12 cellular contexts compared by ENCODE assay signal in the genomic region with DNA sequence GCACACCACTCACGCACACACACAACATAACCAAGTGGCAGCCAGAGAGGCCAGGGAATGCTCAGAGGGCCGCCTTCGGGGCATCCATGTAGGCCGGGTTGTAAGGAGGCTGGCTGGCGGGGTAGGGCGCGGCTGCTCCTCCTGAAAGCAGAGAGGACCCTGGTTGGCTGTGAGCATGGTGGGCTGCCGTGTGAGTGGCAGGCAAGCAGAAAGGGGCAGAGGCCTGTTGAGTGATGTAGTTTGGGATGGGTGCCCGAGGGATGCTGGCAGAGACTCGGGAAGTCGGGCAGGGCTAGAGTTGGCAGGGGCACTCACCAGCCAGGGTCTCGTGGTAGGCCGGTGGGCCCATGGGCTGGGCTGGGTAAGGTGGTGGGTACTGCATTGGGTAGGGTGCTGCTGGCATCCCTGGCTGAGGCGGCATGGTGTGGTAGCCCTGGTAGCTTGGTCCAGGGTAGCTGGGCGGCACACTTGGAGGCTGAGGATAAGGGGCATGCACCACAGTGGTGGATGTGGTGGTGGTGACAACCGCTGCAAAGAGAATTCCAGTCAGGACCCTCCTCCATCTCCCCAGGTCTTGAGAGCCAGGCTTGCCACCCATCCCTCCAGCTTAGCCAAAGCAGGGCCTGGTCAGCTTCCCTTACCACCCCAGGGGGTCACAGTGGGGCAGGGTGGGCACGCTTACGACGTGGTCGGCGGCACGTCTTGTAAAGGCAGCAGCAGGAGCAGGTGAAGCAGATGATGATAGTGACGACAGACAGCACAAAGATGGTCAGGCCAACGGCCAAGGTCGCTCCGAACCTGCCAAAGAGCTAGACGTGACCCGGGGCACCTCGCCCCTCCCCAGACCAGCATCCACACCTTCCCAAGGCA. TPM values are rescaled to one million over a fixed set of nuclear protein-coding genes. Genes with fewer than 3 reads are reported as not detected.
DNase-seq lines count a peak whose midpoint lies in the region; ATAC-seq and TF ChIP-seq lines count a peak whose summit lies in the region.
"Had no signal": no experiment of that assay in that cellular context is flagged by ENCODE, and none has a peak within 500 bp of the region (broad histone marks: within the 10 kb centered on the region; RNA-seq: fewer than 3 reads in every experiment).

No MANE protein-coding gene starts in this region.

- peaks cover 26 to 94% (median 83%) of the 10 kb centered on the region in 9 donors for H3K4me1 ChIP-seq in heart right ventricle
- H3K4me1 ChIP-seq in upper lobe of left lung, result peaks cover 71 to 87% (median 76%) of the 10 kb centered on the region in 4 donors

- peaks cover 61% of the 10 kb centered on the region for H3K4me1 Mint-ChIP-seq in activated naive CD8-positive, alpha-beta T cell (ENCODE audit: low read depth)
- peaks cover 38% of the 10 kb centered on the region for H3K4me1 Mint-ChIP-seq in memory B cell

- no peak for TF ChIP-seq EP300 in upper lobe of left lung (IDR thresholded peaks at IDR 0.05)

- H3K27ac Mint-ChIP-seq in activated naive CD8-positive, alpha-beta T cell, result peak overlapping the region; percentile 92
- peak overlapping the region; percentile 90 for H3K27ac Mint-ChIP-seq in memory B cell

- no peaks in the 10 kb centered on the region for H3K9me3 ChIP-seq in heart right ventricle
- H3K9me3 ChIP-seq in upper lobe of left lung, result no peaks in the 10 kb centered on the region

- WGBS in heart right ventricle, 2 donors, result 81 to 83% methylated on average over 29 of the region's 29 CpGs
- 83 to 92% methylated on average over 16 to 28 of the region's 29 CpGs for WGBS in upper lobe of left lung, 2 donors

- no peaks in the 10 kb centered on the region for H3K27me3 Mint-ChIP-seq in activated naive CD8-positive, alpha-beta T cell
- no peaks in the 10 kb centered on the region for H3K27me3 Mint-ChIP-seq in memory B cell

- H3K36me3 ChIP-seq in heart right ventricle (peaks cover 0 to 53% (median 6%) of the 10 kb centered on the region in 9 donors), upper lobe of left lung (peaks cover 0 to 38% (median 31%) of the 10 kb centered on the region in 4 donors)

- peaks cover 2% of the 10 kb centered on the region for H3K36me3 Mint-ChIP-seq in activated naive CD8-positive, alpha-beta T cell
- peaks cover 10% of the 10 kb centered on the region for H3K36me3 Mint-ChIP-seq in memory B cell

- peak overlapping the region; percentile 93 for H3K4me3 Mint-ChIP-seq in activated naive CD8-positive, alpha-beta T cell
- H3K4me3 Mint-ChIP-seq in memory B cell, result peak overlapping the region; percentile 53

- ATAC-seq in heart right ventricle, result no peak
- no peak for ATAC-seq in Right ventricle myocardium inferior
- ATAC-seq in memory B cell (ENCODE audit: low read depth), result no peak
- ATAC-seq in upper lobe of left lung (ENCODE audit: low FRiP score in 2 of 2), result no peak
- ATAC-seq in GM21381 (IDR thresholded peaks at IDR 0.05; ENCODE audit: unreplicated experiment), result no peak

- peak overlapping the region in 3 of 10 donors; percentile 3 to 7 (median 4) for H3K4me3 ChIP-seq in heart right ventricle
- no peak overlapping the region for H3K4me3 ChIP-seq in upper lobe of left lung
- H3K4me3 ChIP-seq: SK-N-MC, smooth muscle cell had no signal

- no peaks in the 10 kb centered on the region for H3K9me3 Mint-ChIP-seq in activated naive CD8-positive, alpha-beta T cell (ENCODE audit: low read depth)
- no peaks in the 10 kb centered on the region for H3K9me3 Mint-ChIP-seq in memory B cell

- H3K27ac ChIP-seq in heart right ventricle, result peak overlapping the region in 6 of 10 donors; percentile 21 to 99 (median 98)
- peak overlapping the region; percentile 40 to 100 (median 97) for H3K27ac ChIP-seq in upper lobe of left lung
- H3K27ac ChIP-seq: SK-N-MC had no signal

- TF ChIP-seq POLR2A in upper lobe of left lung (IDR thresholded peaks at IDR 0.05), result no peak

- TF ChIP-seq CTCF in heart right ventricle (IDR thresholded peaks at IDR 0.05) (no peak), upper lobe of left lung (IDR thresholded peaks at IDR 0.05) (no peak)

- H3K27me3 ChIP-seq in heart right ventricle (no peaks in the 10 kb centered on the region), upper lobe of left lung (no peaks in the 10 kb centered on the region)

- intact Hi-C loops in heart right ventricle (cut with DNase I), result loop anchor here in 6 of 10 donors (5.0 to 10.0 kb wide), 5 partner anchors 33 to 216 kb away; partner anchors contain the start of genes SHISA5 (in 2 of the 6), COL7A1 (in 1 of the 6), NCKIPSD (in 1 of the 6) and SLC26A6 (in 1 of the 6)
- intact Hi-C loops in Right ventricle myocardium inferior (cut with DNase I), result no loop called here

- DNase-seq in heart right ventricle (no peak), Right ventricle myocardium inferior (ENCODE audit: missing footprints) (no peak), memory B cell (ENCODE audit: low spot score in 2 of 2) (no peak), upper lobe of left lung (peak in 1 of 2 donors; percentile 76), A172 (ENCODE audit: low spot score) (no peak)
- DNase-seq in stimulated activated CD4-positive, alpha-beta T cell treated with anti-CD3 and anti-CD28 coated beads, Interleukin-12 subunit alpha, Interleukin-12 subunit beta, amount 100 ng/mL, for 4 hours, result no peak
- DNase-seq: activated gamma-delta T cell, NCI-H2171 treated with DMSO at 0.1 percent for 48 hours had no signal

RNA-seq across cellular contexts. Expression of gene ATRIP, which starts 22.7 kb away (rescaled TPM):
- total RNA-seq in heart right ventricle, result 1 to 10 TPM; 2.2 to 5.4 (median 3.8) TPM
- polyA plus RNA-seq in heart right ventricle, result 1 to 10 TPM; 4.5 to 5.1 TPM
- total RNA-seq in Right ventricle myocardium inferior, result 3.2 TPM
- total RNA-seq in upper lobe of left lung, result 10 to 100 TPM in 1 of 6 donors, 1 to 10 TPM in 5; 5.1 to 10.5 (median 6.5) TPM
- 8.1 and 14.6 TPM in 2 replicates for total RNA-seq in A172 (2014; rRNA removed; shearing (Covaris generic))

RNA-seq across cellular contexts. Expression of gene TMA7, which starts 29.2 kb away (rescaled TPM):
- total RNA-seq in heart right ventricle, result 100 to 1,000 TPM; 140 to 227 (median 193) TPM
- 1,000 to 10,000 TPM in 1 of 2 donors, 100 to 1,000 TPM in 1; 365 to 1,063 TPM for polyA plus RNA-seq in heart right ventricle
- total RNA-seq in Right ventricle myocardium inferior, result 251 TPM
- total RNA-seq in upper lobe of left lung, result 100 to 1,000 TPM; 115 to 282 (median 163) TPM
- total RNA-seq in A172 (2014; rRNA removed; shearing (Covaris generic)), result 556 and 560 TPM in 2 replicates

RNA-seq across cellular contexts. Expression of gene CCDC51, which starts 29.4 kb away (rescaled TPM):
- 10 to 100 TPM in 8 of 10 donors, 1 to 10 TPM in 2; 9.5 to 14.3 (median 12.2) TPM for total RNA-seq in heart right ventricle
- 10 to 100 TPM in 1 of 2 donors, 1 to 10 TPM in 1; 4.7 to 11.0 TPM for polyA plus RNA-seq in heart right ventricle
- 13.3 TPM for total RNA-seq in Right ventricle myocardium inferior
- total RNA-seq in upper lobe of left lung, result 10 to 100 TPM in 5 of 6 donors, 1 to 10 TPM in 1; 6.3 to 18.2 (median 13.2) TPM
- total RNA-seq in A172 (2014; rRNA removed; shearing (Covaris generic)), result 42.7 and 49.8 TPM in 2 replicates

RNA-seq across cellular contexts. Expression of gene SHISA5, which starts 34.7 kb away (rescaled TPM):
- total RNA-seq in heart right ventricle (10 to 100 TPM; 36.8 to 95.3 (median 52.9) TPM), Right ventricle myocardium inferior (57.3 TPM), upper lobe of left lung (100 to 1,000 TPM in 4 of 6 donors, 10 to 100 TPM in 2; 67.1 to 228 (median 148) TPM)
- 10 to 100 TPM; 34.6 to 68.7 TPM for polyA plus RNA-seq in heart right ventricle
- total RNA-seq in A172 (2014; rRNA removed; shearing (Covaris generic)), result 143 and 147 TPM in 2 replicates

RNA-seq across cellular contexts. Expression of gene PLXNB1, which starts 39.4 kb away (rescaled TPM):
- total RNA-seq in heart right ventricle (10 to 100 TPM; 27.7 to 67.3 (median 32.4) TPM), Right ventricle myocardium inferior (45.4 TPM), upper lobe of left lung (100 to 1,000 TPM in 4 of 6 donors, 10 to 100 TPM in 2; 91.2 to 588 (median 123) TPM)
- 100 to 1,000 TPM in 1 of 2 donors, 10 to 100 TPM in 1; 30.1 to 135 TPM for polyA plus RNA-seq in heart right ventricle
- 24.9 and 66.5 TPM in 2 replicates for total RNA-seq in A172 (2014; rRNA removed; shearing (Covaris generic))
